In genomic region chr13:111415765-111416164, GRCh38 we compare ENCODE assay signal across 19 cellular contexts.
A peak's percentile ranks its signal among the peaks of the same experiment; 100 is the strongest.
DNase-seq lines count a peak whose midpoint lies in the region; ATAC-seq, FAIRE-seq and TF ChIP-seq lines count a peak whose summit lies in the region.
"Had no signal": no experiment of that assay in that cellular context is flagged by ENCODE, and none has a peak within 500 bp of the region (broad histone marks: within the 10 kb centered on the region; RNA-seq: fewer than 3 reads in every experiment).

No MANE protein-coding gene starts in this region.

- intact Hi-C loops in HepG2 (cut with micrococcal nuclease; ENCODE audit: unreplicated experiment) (no loop called here), right lobe of liver (cut with DNase I) (no loop called here)

- H3K9ac ChIP-seq in HepG2 (ENCODE audit: insufficient read depth, low read depth, low read length) = no peak overlapping the region
- H3K9ac ChIP-seq: GM23248 had no signal

- POLR2A ChIA-PET in HepG2 (lab: Yijun Ruan, JAX) = no interaction called here

- H3K27me3 ChIP-seq in HepG2 (ENCODE audit: control insufficient read depth in 1 of 2, insufficient read depth in 2 of 2, low read length in 2 of 2) (peaks cover 8 to 76% of the 10 kb centered on the region in 2 experiments; a peak in 4 of 5 replicates), right lobe of liver (no peaks in the 10 kb centered on the region), small intestine (ENCODE audit: control insufficient read depth in 2 of 2, insufficient read depth in 2 of 2, low read length in 2 of 2) (peaks cover 2 to 5% of the 10 kb centered on the region in 2 donors)

- H3K4me2 ChIP-seq in HepG2 (ENCODE audit: low read depth, low read length) = no peak overlapping the region

- H3K4me1 ChIP-seq in HepG2 (ENCODE audit: insufficient read depth, low read length) (no peaks in the 10 kb centered on the region), right lobe of liver (no peaks in the 10 kb centered on the region), small intestine (ENCODE audit: control insufficient read depth in 2 of 2, insufficient read depth in 1 of 2, low read depth in 1 of 2, low read length in 1 of 2) (no peaks in the 10 kb centered on the region)

- CTCF ChIA-PET in HepG2 (lab: Yijun Ruan, JAX; ENCODE audit: low intra/inter-chr PET ratio, low total read pairs) = no interaction called here

- ATAC-seq in HepG2 (no peak), right lobe of liver (no peak)

- H4K20me1 ChIP-seq in HepG2 (ENCODE audit: insufficient read depth, low read length) = no peaks in the 10 kb centered on the region

- no peak overlapping the region for H3K4me3 ChIP-seq in HepG2 (replicated peaks in 1 of 3; ENCODE audit: insufficient read depth in 1 of 3, low read depth in 2 of 3, low read length in 3 of 3)
- H3K4me3 ChIP-seq in right lobe of liver = no peak overlapping the region
- H3K4me3 ChIP-seq in small intestine (ENCODE audit: low read depth in 1 of 2, low read length in 2 of 2) = no peak overlapping the region
- H3K4me3 ChIP-seq: GM23248 had no signal

- no peak overlapping the region for H3K27ac ChIP-seq in HepG2 (ENCODE audit: extremely low read length, insufficient read depth, low read length)
- H3K27ac ChIP-seq in right lobe of liver = no peak overlapping the region
- H3K27ac ChIP-seq in small intestine (ENCODE audit: low read depth in 1 of 2, low read length in 1 of 2) = no peak overlapping the region
- H3K27ac ChIP-seq: 22Rv1, GM23248 had no signal

- no peaks in the 10 kb centered on the region for H3K9me3 ChIP-seq in HepG2 (ENCODE audit: low read length)
- no peaks in the 10 kb centered on the region for H3K9me3 ChIP-seq in right lobe of liver
- no peaks in the 10 kb centered on the region for H3K9me3 ChIP-seq in small intestine (ENCODE audit: control insufficient read depth, low read depth)

- no peak overlapping the region for H2AFZ ChIP-seq in HepG2 (ENCODE audit: low read length)
- H2AFZ ChIP-seq: GM23248 had no signal

- TF ChIP-seq EP300 in HepG2 (IDR thresholded peaks at IDR 0.05; ENCODE audit: low read depth in 2 of 2, low read length in 2 of 2) (no peak), HepG2 (CRISPR knock-in tag; IDR thresholded peaks at IDR 0.05; ENCODE audit: borderline replicate concordance) (no peak)

- in situ Hi-C loops in HepG2 (cut with HindIII; ENCODE audit: extremely low pct_ligation_motif_present, low pct_unique_long_range_greater_than_20kb) = no loop called here

- 89% methylated on average over 1 of the region's 1 CpG for WGBS in HepG2 (ENCODE audit: low lambda C conversion rate)
- WGBS in right lobe of liver (ENCODE audit: insufficient coverage, low coverage, low lambda C conversion rate, missing lambda C conversion rate) = 87% methylated on average over 1 of the region's 1 CpG
- 86 to 92% (median 91%) methylated on average over 1 of the region's 1 CpG for WGBS in small intestine, 3 donors

- H3K36me3 ChIP-seq in HepG2 (replicated peaks in 1 of 2; ENCODE audit: control insufficient read depth in 1 of 2, insufficient read depth in 2 of 2, low read length in 2 of 2) (no peaks in the 10 kb centered on the region), right lobe of liver (no peaks in the 10 kb centered on the region), small intestine (ENCODE audit: control insufficient read depth in 2 of 2, insufficient read depth in 2 of 2, low read length in 2 of 2) (no peaks in the 10 kb centered on the region)

- TF ChIP-seq RAD21 in HepG2 (CRISPR knock-in tag; IDR thresholded peaks at IDR 0.05) = no peak

- no peak for FAIRE-seq in HepG2 (lab: Jason Lieb, UNC)
- peak; percentile 18 for FAIRE-seq in colon (lab: Jason Lieb, UNC)
- FAIRE-seq in small intestine (lab: Jason Lieb, UNC) = peak; percentile 49
- FAIRE-seq: A204.1, GM12892, GM19239, H1 had no signal

- TF ChIP-seq POLR2A in HepG2 (IDR thresholded peaks at IDR 0.05; ENCODE audit: insufficient read depth in 1 of 2, low read depth in 2 of 2, low read length in 2 of 2) (no peak), right lobe of liver (IDR thresholded peaks at IDR 0.05) (no peak)

- TF ChIP-seq CTCF in HepG2 (CRISPR knock-in tag; IDR thresholded peaks at IDR 0.05) (no peak), right lobe of liver (IDR thresholded peaks at IDR 0.05) (no peak)

- no TSS peak for BruUV-seq in HepG2 (replicated peaks; lab: Mats Ljungman, UMichigan)

- no peaks in the 10 kb centered on the region for H3K79me2 ChIP-seq in HepG2 (ENCODE audit: insufficient read depth, low read length)

- DNase-seq in HepG2 (ENCODE audit: low spot score) (no peak), right lobe of liver (no peak), small intestine (no peak), NCI-H2107 treated with DMSO at 0.1 percent for 48 hours (lab: John Stamatoyannopoulos, UW; ENCODE audit: unreplicated experiment) (no peak)
- DNase-seq in activated T-cell treated with anti-CD3 and anti-CD28 coated beads, Interleukin-2, amount 50 U/mL, for 48 hours = no peak
- DNase-seq: C1 segment of cervical spinal cord; Calu3; CD4-positive, alpha-beta memory T cell; DMS53; DMS79 treated with DMSO at 0.1 percent for 48 hours; GM23248; H7; HCEC 1CT had no signal

TF ChIP-seq in HepG2, 621 proteins besides CTCF, POLR2A, EP300 and RAD21:
- TF ChIP-seq TEAD3 (CRISPR knock-in tag; optimal IDR thresholded peaks at IDR 0.05; ENCODE audit: borderline replicate concordance) (no peak), NFE2L2 (IDR thresholded peaks at IDR 0.05; ENCODE audit: low read length) (peak; percentile 58; the same call in 1 of the 2 replicates), GABPA (IDR thresholded peaks at IDR 0.05; ENCODE audit: low read depth, low read length) (no peak), GABPA (CRISPR knock-in tag; IDR thresholded peaks at IDR 0.05; ENCODE audit: low read depth) (no peak)
